Comparison of ENCODE assay signal across 15 cellular contexts in the genomic region with DNA sequence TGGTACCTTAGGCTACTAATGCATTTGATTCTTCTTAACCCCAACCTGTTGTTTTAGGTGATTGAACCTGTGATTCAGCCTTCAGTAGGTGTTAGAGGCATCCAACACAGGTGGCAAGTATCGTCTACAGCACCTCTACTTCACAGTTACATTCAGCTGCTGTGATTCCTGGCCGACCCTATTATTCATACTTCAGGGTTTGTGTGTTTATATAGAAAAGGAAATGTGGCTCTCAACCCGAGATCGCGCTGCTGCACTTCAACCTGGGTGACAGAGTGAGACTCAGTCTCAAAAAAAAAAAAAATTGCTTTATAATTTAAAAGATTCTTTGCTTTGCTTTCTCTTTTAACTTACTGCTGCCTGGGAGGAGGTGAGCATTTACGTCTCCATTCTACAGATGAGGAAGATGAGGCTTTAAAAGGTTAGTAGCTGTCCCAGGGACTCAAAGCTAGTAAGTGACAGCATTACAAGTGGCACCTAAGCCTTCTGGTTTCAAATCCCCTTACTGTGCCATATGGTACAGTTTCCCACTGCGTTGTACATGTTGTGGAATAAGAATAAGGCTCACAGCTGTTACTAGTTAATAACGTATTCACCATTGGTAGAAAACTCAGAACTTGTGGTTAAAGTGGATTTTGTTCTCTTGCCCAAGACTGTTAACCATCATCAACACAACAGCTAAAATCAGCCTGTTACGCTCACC. TPM values are rescaled to one million over a fixed set of nuclear protein-coding genes. Genes with fewer than 3 reads are reported as not detected.
A peak's percentile ranks its signal among the peaks of the same experiment; 100 is the strongest.
DNase-seq lines count a peak whose midpoint lies in the region; ATAC-seq, FAIRE-seq and TF ChIP-seq lines count a peak whose summit lies in the region.
"Had no signal": no experiment of that assay in that cellular context is flagged by ENCODE, and none has a peak within 500 bp of the region (broad histone marks: within the 10 kb centered on the region; RNA-seq: fewer than 3 reads in every experiment).

No MANE protein-coding gene starts in this region.

- H3K4me3 ChIP-seq in fibroblast of mammary gland (ENCODE audit: control insufficient read depth, low read depth, low read length) (no peak overlapping the region), SK-N-SH (ENCODE audit: low read depth in 2 of 2, low read length in 1 of 2) (no peak overlapping the region)
- H3K4me3 ChIP-seq: stomach had no signal

- no peaks in the 10 kb centered on the region for H3K79me2 ChIP-seq in SK-N-SH (ENCODE audit: insufficient read depth)

- TF ChIP-seq CTCF in fibroblast of mammary gland (conservative IDR thresholded peaks at IDR 0.05; ENCODE audit: control insufficient read depth, insufficient read depth, low read depth, low read length) (no peak), SK-N-SH (IDR thresholded peaks at IDR 0.05) (no peak)

- no peaks in the 10 kb centered on the region for H3K9me3 ChIP-seq in SK-N-SH
- H3K9me3 ChIP-seq: stomach had no signal

- peaks cover 0 to 4% of the 10 kb centered on the region in 2 experiments; a peak in 1 of 4 replicates for H3K4me1 ChIP-seq in SK-N-SH (ENCODE audit: control insufficient read depth in 1 of 2, insufficient read depth in 2 of 2, low read depth in 1 of 2, low read length in 1 of 2)

- TF ChIP-seq RAD21 in SK-N-SH (IDR thresholded peaks at IDR 0.05; ENCODE audit: low read length) = no peak

- POLR2A ChIA-PET in SK-N-SH (lab: Yijun Ruan, JAX) = no interaction called here

- no peaks in the 10 kb centered on the region for H4K20me1 ChIP-seq in SK-N-SH (ENCODE audit: insufficient read depth)

- 96% methylated on average over 9 of the region's 9 CpGs for WGBS in SK-N-SH (ENCODE audit: low lambda C conversion rate)

- TF ChIP-seq EP300 in SK-N-SH (IDR thresholded peaks at IDR 0.05; ENCODE audit: borderline replicate concordance in 1 of 2, low read depth in 1 of 2, low read length in 1 of 2) = no peak

- H3F3A ChIP-seq in SK-N-SH (replicated peaks; ENCODE audit: insufficient read depth) = peaks cover 19% of the 10 kb centered on the region

- H3K27ac ChIP-seq in SK-N-SH (ENCODE audit: low read depth in 2 of 2, low read length in 1 of 2) = no peak overlapping the region

- DNase-seq in SIG-M5 treated with dmso at 0.1 percent for 504 hours (lab: John Stamatoyannopoulos, UW; ENCODE audit: unreplicated experiment) = peak; percentile 45
- no peak for DNase-seq in SIG-M5 (lab: John Stamatoyannopoulos, UW)
- DNase-seq in GM18507 (ENCODE audit: extremely low spot score, insufficient read length, low read depth) = no peak
- peak; percentile 74 for DNase-seq in NCI-H82 treated with DMSO at 0.1 percent for 48 hours (lab: John Stamatoyannopoulos, UW; ENCODE audit: unreplicated experiment)
- peak; percentile 15 for DNase-seq in fibroblast of mammary gland (ENCODE audit: low read depth)
- no peak for DNase-seq in EL
- no peak for DNase-seq in SK-N-SH
- DNase-seq: IMR-90; kidney; NCI-H1092 treated with DMSO at 0.1 percent for 48 hours; stimulated activated CD4-positive, alpha-beta T cell treated with anti-CD3 and anti-CD28 coated beads, Interleukin-15, amount 100 ng/mL, for 24 hours; stomach had no signal

- ATAC-seq in GM21515 (IDR thresholded peaks at IDR 0.05; ENCODE audit: unreplicated experiment) = no peak
- ATAC-seq: Right ventricle myocardium inferior had no signal

- H3K36me3 ChIP-seq in SK-N-SH (replicated peaks in 1 of 2; ENCODE audit: control insufficient read depth in 1 of 2, insufficient read depth in 2 of 2, low read length in 1 of 2) = peaks cover 47 to 48% of the 10 kb centered on the region in 2 experiments

- no peak overlapping the region for H3K9ac ChIP-seq in SK-N-SH

- H3K27me3 ChIP-seq in SK-N-SH (ENCODE audit: insufficient read depth) = no peaks in the 10 kb centered on the region
- H3K27me3 ChIP-seq: stomach had no signal

- H3K9me2 ChIP-seq in SK-N-SH = no peaks in the 10 kb centered on the region

- FAIRE-seq in GM18507 (lab: Jason Lieb, UNC) = peak; percentile 84
- FAIRE-seq: kidney had no signal

- H2AFZ ChIP-seq in SK-N-SH (ENCODE audit: low read depth) = no peak overlapping the region

- CTCF ChIA-PET in SK-N-SH (lab: Yijun Ruan, JAX) = interaction anchor here (0.6 to 1.1 kb wide), 2 partner anchors 240 to 302 kb away, joined by 3 to 4 read pairs; no protein-coding TSS in a partner anchor

- H3K4me2 ChIP-seq in SK-N-SH = no peak overlapping the region

TF ChIP-seq in SK-N-SH, 30 proteins besides CTCF, POLR2A, EP300 and RAD21:
- TF ChIP-seq JUND (IDR thresholded peaks at IDR 0.05) = no peak
- TF ChIP-seq MEF2A (IDR thresholded peaks at IDR 0.05; ENCODE audit: borderline replicate concordance, low read depth) = no peak
- TF ChIP-seq MXI1 (IDR thresholded peaks at IDR 0.05; ENCODE audit: low read depth, low read length) = no peak
- no peak for TF ChIP-seq EZH2phosphoT487 (IDR thresholded peaks at IDR 0.05; ENCODE audit: borderline replicate concordance, low read depth)
- no peak for TF ChIP-seq TAF1 (IDR thresholded peaks at IDR 0.05; ENCODE audit: borderline replicate concordance, low read depth, low read length)
- TF ChIP-seq RCOR1 (IDR thresholded peaks at IDR 0.05; ENCODE audit: low read length) = no peak
- TF ChIP-seq SIN3A (IDR thresholded peaks at IDR 0.05; ENCODE audit: borderline replicate concordance, low read depth, low read length) = no peak
- TF ChIP-seq, protein P1, sequence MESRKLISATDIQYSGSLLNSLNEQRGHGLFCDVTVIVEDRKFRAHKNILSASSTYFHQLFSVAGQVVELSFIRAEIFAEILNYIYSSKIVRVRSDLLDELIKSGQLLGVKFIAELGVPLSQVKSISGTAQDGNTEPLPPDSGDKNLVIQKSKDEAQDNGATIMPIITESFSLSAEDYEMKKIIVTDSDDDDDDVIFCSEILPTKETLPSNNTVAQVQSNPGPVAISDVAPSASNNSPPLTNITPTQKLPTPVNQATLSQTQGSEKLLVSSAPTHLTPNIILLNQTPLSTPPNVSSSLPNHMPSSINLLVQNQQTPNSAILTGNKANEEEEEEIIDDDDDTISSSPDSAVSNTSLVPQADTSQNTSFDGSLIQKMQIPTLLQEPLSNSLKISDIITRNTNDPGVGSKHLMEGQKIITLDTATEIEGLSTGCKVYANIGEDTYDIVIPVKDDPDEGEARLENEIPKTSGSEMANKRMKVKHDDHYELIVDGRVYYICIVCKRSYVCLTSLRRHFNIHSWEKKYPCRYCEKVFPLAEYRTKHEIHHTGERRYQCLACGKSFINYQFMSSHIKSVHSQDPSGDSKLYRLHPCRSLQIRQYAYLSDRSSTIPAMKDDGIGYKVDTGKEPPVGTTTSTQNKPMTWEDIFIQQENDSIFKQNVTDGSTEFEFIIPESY (IDR thresholded peaks at IDR 0.05; ENCODE audit: borderline replicate concordance, low read depth) = no peak
- TF ChIP-seq FOXM1 (IDR thresholded peaks at IDR 0.05; ENCODE audit: low read depth) = no peak
- TF ChIP-seq NRF1 (IDR thresholded peaks at IDR 0.05; ENCODE audit: low read depth, low read length) = no peak
- no peak for TF ChIP-seq SMC3 (IDR thresholded peaks at IDR 0.05; ENCODE audit: low read depth, low read length)
- TF ChIP-seq TCF12 (IDR thresholded peaks at IDR 0.05) = no peak
- TF ChIP-seq CHD2 (IDR thresholded peaks at IDR 0.05; ENCODE audit: low read length, partially characterized antibody) = no peak

RNA-seq across cellular contexts. Expression of a gene that starts 9.9 kb away (rescaled TPM):
- polyA plus RNA-seq in SK-N-SH (2012; rRNA removed) = not detected in 2 replicates
- not detected in 2 replicates for polyA plus RNA-seq in SK-N-SH (2012; cell fraction: cytosol; rRNA removed)
- polyA plus RNA-seq in SK-N-SH (2012; cell fraction: nucleus; rRNA removed) = 0.04 TPM in 1 of 2 replicates, not detected in the other
- polyA plus RNA-seq: IMR-90 had no signal

RNA-seq across cellular contexts. Expression of a gene that starts 31.8 kb away (rescaled TPM):
- polyA plus RNA-seq in SK-N-SH (2012; rRNA removed) = 0.08 and 0.12 TPM in 2 replicates
- 0.09 and 0.10 TPM in 2 replicates for polyA plus RNA-seq in SK-N-SH (2012; cell fraction: cytosol; rRNA removed)
- polyA plus RNA-seq in SK-N-SH (2012; cell fraction: nucleus; rRNA removed) = 0.27 and 1.1 TPM in 2 replicates
- polyA plus RNA-seq: CD14-positive monocyte had no signal

Comparison
In these comparisons a context has a peak if more than half of its experiments do, and no peak if none do; other contexts are left out.
1. DNase-seq: peak in SIG-M5 treated with dmso at 0.1 percent for 504 hours (single experiment), NCI-H82 treated with DMSO at 0.1 percent for 48 hours (single experiment) and fibroblast of mammary gland (single experiment); none in SIG-M5 (single experiment), GM18507 (single experiment), EL (single experiment) and SK-N-SH (single experiment).